Comparison of ENCODE assay signal across 1 cellular context in the genomic region with DNA sequence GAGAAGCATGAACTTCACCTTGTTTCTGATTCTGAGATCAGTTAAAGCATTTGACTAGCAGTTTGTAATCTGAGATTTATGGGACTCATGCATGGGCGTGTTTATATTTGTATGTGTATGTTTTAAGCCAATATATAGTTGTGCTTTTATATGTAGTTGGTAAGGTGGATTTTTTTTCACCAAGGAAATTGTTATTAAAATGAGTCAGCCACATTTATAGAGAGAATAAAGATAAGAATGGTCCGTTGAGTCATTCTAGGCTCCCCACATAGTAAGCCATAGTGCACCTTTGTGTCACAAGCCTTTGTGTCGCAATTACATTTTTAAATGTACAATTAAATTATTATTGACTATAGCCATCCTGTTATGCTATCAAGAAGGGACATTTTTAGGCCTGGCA.
TF ChIP-seq lines count a peak whose summit lies in the region.

No MANE protein-coding gene starts in this region.

TF ChIP-seq in HEK293, 187 proteins besides CTCF, POLR2A, EP300 and RAD21 (continued from another document):
- TF ChIP-seq, protein P1, sequence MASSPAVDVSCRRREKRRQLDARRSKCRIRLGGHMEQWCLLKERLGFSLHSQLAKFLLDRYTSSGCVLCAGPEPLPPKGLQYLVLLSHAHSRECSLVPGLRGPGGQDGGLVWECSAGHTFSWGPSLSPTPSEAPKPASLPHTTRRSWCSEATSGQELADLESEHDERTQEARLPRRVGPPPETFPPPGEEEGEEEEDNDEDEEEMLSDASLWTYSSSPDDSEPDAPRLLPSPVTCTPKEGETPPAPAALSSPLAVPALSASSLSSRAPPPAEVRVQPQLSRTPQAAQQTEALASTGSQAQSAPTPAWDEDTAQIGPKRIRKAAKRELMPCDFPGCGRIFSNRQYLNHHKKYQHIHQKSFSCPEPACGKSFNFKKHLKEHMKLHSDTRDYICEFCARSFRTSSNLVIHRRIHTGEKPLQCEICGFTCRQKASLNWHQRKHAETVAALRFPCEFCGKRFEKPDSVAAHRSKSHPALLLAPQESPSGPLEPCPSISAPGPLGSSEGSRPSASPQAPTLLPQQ (tag by site-specific recombination; IDR thresholded peaks at IDR 0.05): 0 out of 2 replicates have a peak, but pooled peaks have one; percentile 23
- TF ChIP-seq ZNF837 (tag by site-specific recombination; IDR thresholded peaks at IDR 0.05): no peak
- TF ChIP-seq ZNF10 (tag by site-specific recombination; IDR thresholded peaks at IDR 0.05): 0 out of 2 replicates have a peak, but pooled peaks have one; percentile 20
- TF ChIP-seq, protein P2, sequence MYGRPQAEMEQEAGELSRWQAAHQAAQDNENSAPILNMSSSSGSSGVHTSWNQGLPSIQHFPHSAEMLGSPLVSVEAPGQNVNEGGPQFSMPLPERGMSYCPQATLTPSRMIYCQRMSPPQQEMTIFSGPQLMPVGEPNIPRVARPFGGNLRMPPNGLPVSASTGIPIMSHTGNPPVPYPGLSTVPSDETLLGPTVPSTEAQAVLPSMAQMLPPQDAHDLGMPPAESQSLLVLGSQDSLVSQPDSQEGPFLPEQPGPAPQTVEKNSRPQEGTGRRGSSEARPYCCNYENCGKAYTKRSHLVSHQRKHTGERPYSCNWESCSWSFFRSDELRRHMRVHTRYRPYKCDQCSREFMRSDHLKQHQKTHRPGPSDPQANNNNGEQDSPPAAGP (tag by site-specific recombination; IDR thresholded peaks at IDR 0.05): no peak
- TF ChIP-seq ZNF629 (tag by site-specific recombination; IDR thresholded peaks at IDR 0.05): peak; percentile 48; the same call in 1 of the 2 replicates
- TF ChIP-seq ZNF184 (tag by site-specific recombination; IDR thresholded peaks at IDR 0.05): 0 out of 2 replicates have a peak, but pooled peaks have one; percentile 55
- TF ChIP-seq ZNF416 (tag by site-specific recombination; IDR thresholded peaks at IDR 0.05): no peak
- TF ChIP-seq MEIS1 (CRISPR knock-in tag; IDR thresholded peaks at IDR 0.05; ENCODE audit: borderline replicate concordance): no peak
- TF ChIP-seq ZFP69B (tag by site-specific recombination; IDR thresholded peaks at IDR 0.05): no peak
- TF ChIP-seq GFI1B (tag by site-specific recombination; IDR thresholded peaks at IDR 0.05): no peak
- TF ChIP-seq KLF10 (tag by site-specific recombination; IDR thresholded peaks at IDR 0.05): 0 out of 2 replicates have a peak, but pooled peaks have one; percentile 30
- TF ChIP-seq ZNF664 (tag by site-specific recombination; IDR thresholded peaks at IDR 0.05): no peak
- TF ChIP-seq, protein P3, sequence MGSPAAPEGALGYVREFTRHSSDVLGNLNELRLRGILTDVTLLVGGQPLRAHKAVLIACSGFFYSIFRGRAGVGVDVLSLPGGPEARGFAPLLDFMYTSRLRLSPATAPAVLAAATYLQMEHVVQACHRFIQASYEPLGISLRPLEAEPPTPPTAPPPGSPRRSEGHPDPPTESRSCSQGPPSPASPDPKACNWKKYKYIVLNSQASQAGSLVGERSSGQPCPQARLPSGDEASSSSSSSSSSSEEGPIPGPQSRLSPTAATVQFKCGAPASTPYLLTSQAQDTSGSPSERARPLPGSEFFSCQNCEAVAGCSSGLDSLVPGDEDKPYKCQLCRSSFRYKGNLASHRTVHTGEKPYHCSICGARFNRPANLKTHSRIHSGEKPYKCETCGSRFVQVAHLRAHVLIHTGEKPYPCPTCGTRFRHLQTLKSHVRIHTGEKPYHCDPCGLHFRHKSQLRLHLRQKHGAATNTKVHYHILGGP (tag by site-specific recombination; IDR thresholded peaks at IDR 0.05): 0 out of 2 replicates have a peak, but pooled peaks have one; percentile 15
- peak; percentile 41; the same call in 1 of the 2 replicates for TF ChIP-seq ZNF843 (tag by site-specific recombination; IDR thresholded peaks at IDR 0.05)
- no peak for TF ChIP-seq MYNN (tag by site-specific recombination; IDR thresholded peaks at IDR 0.05; ENCODE audit: borderline replicate concordance)
- TF ChIP-seq, protein P4, sequence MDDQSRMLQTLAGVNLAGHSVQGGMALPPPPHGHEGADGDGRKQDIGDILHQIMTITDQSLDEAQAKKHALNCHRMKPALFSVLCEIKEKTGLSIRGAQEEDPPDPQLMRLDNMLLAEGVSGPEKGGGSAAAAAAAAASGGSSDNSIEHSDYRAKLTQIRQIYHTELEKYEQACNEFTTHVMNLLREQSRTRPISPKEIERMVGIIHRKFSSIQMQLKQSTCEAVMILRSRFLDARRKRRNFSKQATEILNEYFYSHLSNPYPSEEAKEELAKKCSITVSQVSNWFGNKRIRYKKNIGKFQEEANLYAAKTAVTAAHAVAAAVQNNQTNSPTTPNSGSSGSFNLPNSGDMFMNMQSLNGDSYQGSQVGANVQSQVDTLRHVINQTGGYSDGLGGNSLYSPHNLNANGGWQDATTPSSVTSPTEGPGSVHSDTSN (CRISPR knock-in tag; IDR thresholded peaks at IDR 0.05): no peak
- TF ChIP-seq, protein P5, sequence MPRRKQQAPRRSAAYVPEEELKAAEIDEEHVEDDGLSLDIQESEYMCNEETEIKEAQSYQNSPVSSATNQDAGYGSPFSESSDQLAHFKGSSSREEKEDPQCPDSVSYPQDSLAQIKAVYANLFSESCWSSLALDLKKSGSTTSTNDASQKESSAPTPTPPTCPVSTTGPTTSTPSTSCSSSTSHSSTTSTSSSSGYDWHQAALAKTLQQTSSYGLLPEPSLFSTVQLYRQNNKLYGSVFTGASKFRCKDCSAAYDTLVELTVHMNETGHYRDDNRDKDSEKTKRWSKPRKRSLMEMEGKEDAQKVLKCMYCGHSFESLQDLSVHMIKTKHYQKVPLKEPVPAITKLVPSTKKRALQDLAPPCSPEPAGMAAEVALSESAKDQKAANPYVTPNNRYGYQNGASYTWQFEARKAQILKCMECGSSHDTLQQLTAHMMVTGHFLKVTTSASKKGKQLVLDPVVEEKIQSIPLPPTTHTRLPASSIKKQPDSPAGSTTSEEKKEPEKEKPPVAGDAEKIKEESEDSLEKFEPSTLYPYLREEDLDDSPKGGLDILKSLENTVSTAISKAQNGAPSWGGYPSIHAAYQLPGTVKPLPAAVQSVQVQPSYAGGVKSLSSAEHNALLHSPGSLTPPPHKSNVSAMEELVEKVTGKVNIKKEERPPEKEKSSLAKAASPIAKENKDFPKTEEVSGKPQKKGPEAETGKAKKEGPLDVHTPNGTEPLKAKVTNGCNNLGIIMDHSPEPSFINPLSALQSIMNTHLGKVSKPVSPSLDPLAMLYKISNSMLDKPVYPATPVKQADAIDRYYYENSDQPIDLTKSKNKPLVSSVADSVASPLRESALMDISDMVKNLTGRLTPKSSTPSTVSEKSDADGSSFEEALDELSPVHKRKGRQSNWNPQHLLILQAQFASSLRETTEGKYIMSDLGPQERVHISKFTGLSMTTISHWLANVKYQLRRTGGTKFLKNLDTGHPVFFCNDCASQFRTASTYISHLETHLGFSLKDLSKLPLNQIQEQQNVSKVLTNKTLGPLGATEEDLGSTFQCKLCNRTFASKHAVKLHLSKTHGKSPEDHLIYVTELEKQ (tag by site-specific recombination; IDR thresholded peaks at IDR 0.05; ENCODE audit: borderline replicate concordance): peak; percentile 59; the same call in 1 of the 2 replicates
- TF ChIP-seq, protein P6, sequence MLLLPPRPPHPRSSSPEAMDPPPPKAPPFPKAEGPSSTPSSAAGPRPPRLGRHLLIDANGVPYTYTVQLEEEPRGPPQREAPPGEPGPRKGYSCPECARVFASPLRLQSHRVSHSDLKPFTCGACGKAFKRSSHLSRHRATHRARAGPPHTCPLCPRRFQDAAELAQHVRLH (tag by site-specific recombination; IDR thresholded peaks at IDR 0.05): no peak
- TF ChIP-seq YY2 (tag by site-specific recombination; IDR thresholded peaks at IDR 0.05): no peak
- TF ChIP-seq ZNF23 (tag by site-specific recombination; IDR thresholded peaks at IDR 0.05; ENCODE audit: borderline replicate concordance): no peak
- no peak for TF ChIP-seq ZNF521 (tag by site-specific recombination; IDR thresholded peaks at IDR 0.05)
